In genomic region chr7:157925383-157925875, GRCh38 we compare ENCODE assay signal across 15 cellular contexts.
DNase-seq lines count a peak whose midpoint lies in the region; ATAC-seq and TF ChIP-seq lines count a peak whose summit lies in the region.
"Had no signal": no experiment of that assay in that cellular context is flagged by ENCODE, and none has a peak within 500 bp of the region (broad histone marks: within the 10 kb centered on the region; RNA-seq: fewer than 3 reads in every experiment).

No MANE protein-coding gene starts in this region.

- no peak for ATAC-seq in activated naive CD8-positive, alpha-beta T cell treated with anti-CD3 and anti-CD28 coated beads, Interleukin-2, amount 10 ng/mL, durations not matched to agents 7 days and 5 days (ENCODE audit: low read depth)
- no peak for ATAC-seq in activated naive CD8-positive, alpha-beta T cell treated with anti-CD3 and anti-CD28 coated beads, Interleukin-2, amount 50 U/mL, for 24 hours
- no peak for ATAC-seq in activated T-cell treated with anti-CD3 and anti-CD28 coated beads, Interleukin-2, amount 50 U/mL, for 72 hours (replicated peaks in 1 of 2)
- ATAC-seq: GM23338 had no signal

- no peak overlapping the region for H2AFZ ChIP-seq in OCI-LY7 (ENCODE audit: low read length)
- H2AFZ ChIP-seq: GM23338 had no signal

- peaks cover 5% of the 10 kb centered on the region for H3K27me3 Mint-ChIP-seq in activated naive CD8-positive, alpha-beta T cell treated with anti-CD3 and anti-CD28 coated beads, Interleukin-2, amount 10 ng/mL, durations not matched to agents 7 days and 5 days
- no peaks in the 10 kb centered on the region for H3K27me3 Mint-ChIP-seq in activated naive CD8-positive, alpha-beta T cell treated with anti-CD3 and anti-CD28 coated beads, Interleukin-2, amount 50 U/mL, for 24 hours
- no peaks in the 10 kb centered on the region for H3K27me3 Mint-ChIP-seq in activated T-cell treated with anti-CD3 and anti-CD28 coated beads, Interleukin-2, amount 50 U/mL, for 72 hours (ENCODE audit: low read depth)

- DNase-seq in activated naive CD8-positive, alpha-beta T cell treated with anti-CD3 and anti-CD28 coated beads, Interleukin-2, amount 10 ng/mL, durations not matched to agents 7 days and 5 days = no peak
- DNase-seq in activated naive CD8-positive, alpha-beta T cell treated with anti-CD3 and anti-CD28 coated beads, Interleukin-2, amount 50 U/mL, for 24 hours = no peak
- DNase-seq in OCI-LY7 (ENCODE audit: low spot score) = no peak
- peak; percentile 44 for DNase-seq in islet precursor cell
- DNase-seq in spleen = peak; percentile 59
- DNase-seq in NOMO-1 treated with DMSO at 0.1 percent for 48 hours (lab: John Stamatoyannopoulos, UW; ENCODE audit: unreplicated experiment) = no peak
- no peak for DNase-seq in activated T-cell treated with anti-CD3 and anti-CD28 coated beads, Interleukin-2, amount 50 U/mL, for 72 hours
- no peak for DNase-seq in putamen (ENCODE audit: low spot score)
- DNase-seq: ACHN, Caco-2, H7 had no signal

- H3K36me3 Mint-ChIP-seq in activated naive CD8-positive, alpha-beta T cell treated with anti-CD3 and anti-CD28 coated beads, Interleukin-2, amount 10 ng/mL, durations not matched to agents 7 days and 5 days = no peaks in the 10 kb centered on the region
- H3K36me3 Mint-ChIP-seq in activated naive CD8-positive, alpha-beta T cell treated with anti-CD3 and anti-CD28 coated beads, Interleukin-2, amount 50 U/mL, for 24 hours (ENCODE audit: low read depth) = no peaks in the 10 kb centered on the region
- no peaks in the 10 kb centered on the region for H3K36me3 Mint-ChIP-seq in activated T-cell treated with anti-CD3 and anti-CD28 coated beads, Interleukin-2, amount 50 U/mL, for 72 hours (ENCODE audit: insufficient read depth in 2 of 2)
- H3K36me3 Mint-ChIP-seq: CD8-positive, alpha-beta memory T cell had no signal

- H3K4me2 ChIP-seq in OCI-LY7 (ENCODE audit: low read length) = no peak overlapping the region
- H3K4me2 ChIP-seq: GM23338 had no signal

- peak overlapping the region; percentile 15 for H3K27ac Mint-ChIP-seq in activated naive CD8-positive, alpha-beta T cell treated with anti-CD3 and anti-CD28 coated beads, Interleukin-2, amount 10 ng/mL, durations not matched to agents 7 days and 5 days
- H3K27ac Mint-ChIP-seq in activated naive CD8-positive, alpha-beta T cell treated with anti-CD3 and anti-CD28 coated beads, Interleukin-2, amount 50 U/mL, for 24 hours = no peak overlapping the region
- H3K27ac Mint-ChIP-seq in activated T-cell treated with anti-CD3 and anti-CD28 coated beads, Interleukin-2, amount 50 U/mL, for 72 hours = no peak overlapping the region
- H3K27ac Mint-ChIP-seq: GM23338, IgD-negative memory B cell had no signal

- intact Hi-C loops in OCI-LY7 (cut with micrococcal nuclease; ENCODE audit: unreplicated experiment) = no loop called here
- intact Hi-C loops in spleen (cut with DNase I; ENCODE audit: low total_unique reads) = no loop called here

- no peaks in the 10 kb centered on the region for H3K9me3 ChIP-seq in OCI-LY7 (ENCODE audit: low read length)
- H3K9me3 ChIP-seq in spleen = peaks cover 0 to 7% (median 0%) of the 10 kb centered on the region in 8 donors
- H3K9me3 ChIP-seq: Caco-2 had no signal

- POLR2A ChIA-PET in activated naive CD8-positive, alpha-beta T cell treated with anti-CD3 and anti-CD28 coated beads, Interleukin-2, amount 10 ng/mL, durations not matched to agents 7 days and 5 days (lab: Charles Lee) = no interaction called here
- POLR2A ChIA-PET in OCI-LY7 (lab: Charles Lee) = no interaction called here

- BruUV-seq in OCI-LY7 (replicated peaks; lab: Mats Ljungman, UMichigan) = no TSS peak

- H3K79me2 ChIP-seq in OCI-LY7 (ENCODE audit: insufficient read depth, low read depth, low read length) = no peaks in the 10 kb centered on the region

- no peaks in the 10 kb centered on the region for H3K9me2 ChIP-seq in OCI-LY7 (ENCODE audit: insufficient read depth, low read length)

- 86 to 94% (median 89%) methylated on average over 15 to 17 of the region's 17 CpGs for WGBS in spleen, 5 donors

- peaks cover 6% of the 10 kb centered on the region for H3K9me3 Mint-ChIP-seq in activated naive CD8-positive, alpha-beta T cell treated with anti-CD3 and anti-CD28 coated beads, Interleukin-2, amount 10 ng/mL, durations not matched to agents 7 days and 5 days
- H3K9me3 Mint-ChIP-seq in activated naive CD8-positive, alpha-beta T cell treated with anti-CD3 and anti-CD28 coated beads, Interleukin-2, amount 50 U/mL, for 24 hours = no peaks in the 10 kb centered on the region
- H3K9me3 Mint-ChIP-seq in activated T-cell treated with anti-CD3 and anti-CD28 coated beads, Interleukin-2, amount 50 U/mL, for 72 hours = peaks cover 0 to 3% of the 10 kb centered on the region in 2 donors
- H3K9me3 Mint-ChIP-seq: CD8-positive, alpha-beta memory T cell had no signal

- peaks cover 7% of the 10 kb centered on the region for H3K4me1 Mint-ChIP-seq in activated naive CD8-positive, alpha-beta T cell treated with anti-CD3 and anti-CD28 coated beads, Interleukin-2, amount 10 ng/mL, durations not matched to agents 7 days and 5 days
- H3K4me1 Mint-ChIP-seq in activated naive CD8-positive, alpha-beta T cell treated with anti-CD3 and anti-CD28 coated beads, Interleukin-2, amount 50 U/mL, for 24 hours = peaks cover 14% of the 10 kb centered on the region
- H3K4me1 Mint-ChIP-seq in activated T-cell treated with anti-CD3 and anti-CD28 coated beads, Interleukin-2, amount 50 U/mL, for 72 hours (ENCODE audit: low read depth) = peaks cover 11% of the 10 kb centered on the region
- H3K4me1 Mint-ChIP-seq: GM23338 had no signal

- H3K27ac ChIP-seq in OCI-LY7 (ENCODE audit: low read depth, low read length, poor library complexity, severe bottlenecking) (peak overlapping the region; percentile 48), spleen (no peak overlapping the region)
- H3K27ac ChIP-seq: C4-2B had no signal

- H3K36me3 ChIP-seq in OCI-LY7 (ENCODE audit: insufficient read depth, low read length) (no peaks in the 10 kb centered on the region), spleen (no peaks in the 10 kb centered on the region)

- H4K20me1 ChIP-seq in OCI-LY7 (ENCODE audit: insufficient read depth, low read length) = no peaks in the 10 kb centered on the region

- CTCF ChIA-PET in OCI-LY7 (lab: Charles Lee; ENCODE audit: unreplicated experiment) = no interaction called here

- no peak for TF ChIP-seq CTCF in OCI-LY7 (conservative IDR thresholded peaks at IDR 0.05; ENCODE audit: low read length)
- no peak for TF ChIP-seq CTCF in spleen (IDR thresholded peaks at IDR 0.05 in 8 of 11, conservative IDR thresholded peaks at IDR 0.05 in 3 of 11)

- H3K4me1 ChIP-seq in OCI-LY7 (ENCODE audit: insufficient read depth, low read length, poor library complexity, severe bottlenecking) (peaks cover 6% of the 10 kb centered on the region), spleen (peaks cover 0 to 8% (median 0%) of the 10 kb centered on the region in 6 donors)
- H3K4me1 ChIP-seq: Caco-2 had no signal

- no peak overlapping the region for H3K4me3 ChIP-seq in OCI-LY7 (ENCODE audit: low read depth, low read length, poor library complexity, severe bottlenecking)
- H3K4me3 ChIP-seq in spleen = no peak overlapping the region
- H3K4me3 ChIP-seq: GM23338 had no signal

- TF ChIP-seq POLR2A in spleen (IDR thresholded peaks at IDR 0.05) = no peak

- H3K27me3 ChIP-seq in spleen (replicated peaks in 1 of 7) = peaks cover 0 to 12% (median 0%) of the 10 kb centered on the region in 7 donors

- no peak overlapping the region for H3K4me3 Mint-ChIP-seq in activated naive CD8-positive, alpha-beta T cell treated with anti-CD3 and anti-CD28 coated beads, Interleukin-2, amount 10 ng/mL, durations not matched to agents 7 days and 5 days
- H3K4me3 Mint-ChIP-seq in activated naive CD8-positive, alpha-beta T cell treated with anti-CD3 and anti-CD28 coated beads, Interleukin-2, amount 50 U/mL, for 24 hours = no peak overlapping the region
- H3K4me3 Mint-ChIP-seq in activated T-cell treated with anti-CD3 and anti-CD28 coated beads, Interleukin-2, amount 50 U/mL, for 72 hours = no peak overlapping the region
- H3K4me3 Mint-ChIP-seq: CD8-positive, alpha-beta memory T cell; GM23338; IgD-negative memory B cell had no signal

Comparison
In these comparisons a context has a peak if more than half of its experiments do, and no peak if none do; other contexts are left out.
1. DNase-seq: peak in islet precursor cell (single experiment) and spleen (single experiment); none in activated naive CD8-positive, alpha-beta T cell treated with anti-CD3 and anti-CD28 coated beads, Interleukin-2, amount 10 ng/mL, durations not matched to agents 7 days and 5 days (single experiment), activated naive CD8-positive, alpha-beta T cell treated with anti-CD3 and anti-CD28 coated beads, Interleukin-2, amount 50 U/mL, for 24 hours (single experiment), OCI-LY7 (single experiment), NOMO-1 treated with DMSO at 0.1 percent for 48 hours (single experiment), activated T-cell treated with anti-CD3 and anti-CD28 coated beads, Interleukin-2, amount 50 U/mL, for 72 hours (0 of 2) and putamen (single experiment).